ENCODE assay signal across 27 cellular contexts in the genomic region with DNA sequence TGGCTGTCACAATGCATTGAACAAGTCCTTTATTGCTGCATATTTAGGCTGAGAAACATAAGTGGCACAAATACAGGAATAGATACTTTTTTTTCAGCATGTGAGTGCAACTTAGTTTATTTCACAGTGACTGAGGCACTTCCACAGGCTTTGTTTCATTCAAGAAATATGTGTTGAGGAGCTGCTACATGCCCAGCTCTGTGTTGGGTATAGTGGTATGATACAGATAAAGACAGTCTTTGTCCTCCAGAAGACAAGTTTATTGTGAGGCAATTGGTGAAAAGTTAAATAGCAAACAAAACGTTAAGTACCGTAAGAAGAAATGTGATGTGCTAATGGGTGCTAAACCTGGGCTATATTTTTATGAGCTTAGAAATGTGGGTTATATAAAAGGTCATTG.
"Had no signal": no experiment of that assay in that cellular context is flagged by ENCODE, and none has a peak within 500 bp of the region (broad histone marks: within the 10 kb centered on the region; RNA-seq: fewer than 3 reads in every experiment).

No MANE protein-coding gene starts in this region.

- DNase-seq: activated CD4-positive, alpha-beta memory T cell treated with anti-CD3 and anti-CD28 coated beads for 36 hours; activated CD4-positive, alpha-beta T cell treated with anti-CD3 and anti-CD28 coated beads for 36 hours; activated CD4-positive, alpha-beta T cell treated with anti-CD3 and anti-CD28 coated beads, Interleukin-2, amount 10 ng/mL, durations not matched to agents 24 days and 14 days; activated CD4-positive, CD25-positive, alpha-beta regulatory T cell; activated CD4-positive, CD25-positive, alpha-beta regulatory T cell treated with anti-CD3 and anti-CD28 coated beads, Interleukin-2, amount 50 U/mL, for 72 hours; activated CD8-positive, alpha-beta memory T cell treated with anti-CD3 and anti-CD28 coated beads, Interleukin-2, amount 10 ng/mL, durations not matched to agents 7 days and 5 days; activated CD8-positive, alpha-beta memory T cell treated with anti-CD3 and anti-CD28 coated beads, Interleukin-2, amount 50 U/mL, for 4 hours; activated CD8-positive, alpha-beta T cell treated with anti-CD3 and anti-CD28 coated beads, Interleukin-2, amount 10 ng/mL, durations not matched to agents 7 days and 5 days; activated gamma-delta T cell; activated naive CD4-positive, alpha-beta T cell; activated naive CD4-positive, alpha-beta T cell treated with anti-CD3 and anti-CD28 coated beads, Interleukin-2, amount 10 ng/mL, durations not matched to agents 7 days and 5 days; activated naive CD8-positive, alpha-beta T cell treated with anti-CD3 and anti-CD28 coated beads, Interleukin-2, amount 10 ng/mL, durations not matched to agents 7 days and 5 days; activated T-cell treated with anti-CD3 and anti-CD28 coated beads, Interleukin-2, amount 50 U/mL, for 1 hour; activated T-cell treated with anti-CD3 and anti-CD28 coated beads, Interleukin-2, amount 50 U/mL, for 48 hours; caudate nucleus; cortex of kidney; dermis blood vessel endothelial cell; effector CD4-positive, alpha-beta T cell; effector memory CD8-positive, alpha-beta T cell; esophagus squamous epithelium; gastrocnemius medialis; glutamatergic neuron; heart left ventricle; T-helper 2 cell had no signal

- H3K4me3 ChIP-seq: ascending aorta, esophagus squamous epithelium, gastrocnemius medialis, heart left ventricle had no signal

- H3K27ac ChIP-seq: ascending aorta, esophagus squamous epithelium, gastrocnemius medialis, heart left ventricle had no signal

- ATAC-seq: activated CD4-positive, alpha-beta T cell treated with anti-CD3 and anti-CD28 coated beads for 36 hours; activated CD8-positive, alpha-beta memory T cell treated with anti-CD3 and anti-CD28 coated beads, Interleukin-2, amount 10 ng/mL, durations not matched to agents 7 days and 5 days; activated CD8-positive, alpha-beta T cell treated with anti-CD3 and anti-CD28 coated beads, Interleukin-2, amount 10 ng/mL, durations not matched to agents 7 days and 5 days; activated naive CD4-positive, alpha-beta T cell treated with anti-CD3 and anti-CD28 coated beads, Interleukin-2, amount 50 U/mL, for 72 hours; effector memory CD8-positive, alpha-beta T cell; gastrocnemius medialis; heart left ventricle had no signal

- FAIRE-seq: colon had no signal

- H3K9me3 ChIP-seq: gastrocnemius medialis had no signal

- H3K27me3 ChIP-seq: ascending aorta, esophagus squamous epithelium, gastrocnemius medialis, heart left ventricle had no signal

- H3K36me3 ChIP-seq: ascending aorta, esophagus squamous epithelium, gastrocnemius medialis, heart left ventricle had no signal
